In genomic region chr6:26264547-26264946, GRCh38 we compare ENCODE assay signal across 30 cellular contexts.
"Had no signal": no experiment of that assay in that cellular context is flagged by ENCODE, and none has a peak within 500 bp of the region (broad histone marks: within the 10 kb centered on the region; RNA-seq: fewer than 3 reads in every experiment).

No MANE protein-coding gene starts in this region.

- ATAC-seq: foreskin keratinocyte; heart right ventricle; left colon; left ventricle myocardium superior; lower lobe of right lung; naive thymus-derived CD8-positive, alpha-beta T cell; sciatic nerve; stimulated activated naive CD8-positive, alpha-beta T cell treated with anti-CD3 and anti-CD28 coated beads, Interleukin-15, amount 100 ng/mL, for 72 hours; upper lobe of right lung had no signal

- H3K27me3 ChIP-seq: foreskin keratinocyte, right atrium auricular region, transverse colon, uterus had no signal

- H3K36me3 Mint-ChIP-seq: immature natural killer cell had no signal

- H3K4me2 ChIP-seq: smooth muscle cell had no signal

- H2AFZ ChIP-seq: parathyroid adenoma had no signal

- H3K4me3 ChIP-seq: coronary artery, esophagus muscularis mucosa, heart right ventricle, lower lobe of right lung, prostate gland, right atrium auricular region, smooth muscle cell, suprapubic skin, transverse colon, upper lobe of right lung, uterus had no signal

- H3K9me3 Mint-ChIP-seq: immature natural killer cell; naive thymus-derived CD8-positive, alpha-beta T cell; stimulated activated naive CD8-positive, alpha-beta T cell treated with anti-CD3 and anti-CD28 coated beads, Interleukin-15, amount 100 ng/mL, for 72 hours had no signal

- H3K4me1 ChIP-seq: esophagus muscularis mucosa, foreskin keratinocyte, lower lobe of right lung, parathyroid adenoma, prostate gland, right atrium auricular region, suprapubic skin, upper lobe of right lung, uterus had no signal

- H3K9me3 ChIP-seq: esophagus muscularis mucosa, heart right ventricle, lower lobe of right lung, prostate gland, right atrium auricular region, suprapubic skin, transverse colon, upper lobe of right lung, uterus had no signal

- H3K27ac Mint-ChIP-seq: immature natural killer cell; naive thymus-derived CD8-positive, alpha-beta T cell; stimulated activated naive CD8-positive, alpha-beta T cell treated with anti-CD3 and anti-CD28 coated beads, Interleukin-15, amount 100 ng/mL, for 72 hours had no signal

- H3K9ac ChIP-seq: parathyroid adenoma had no signal

- H3K4me3 Mint-ChIP-seq: immature natural killer cell; naive thymus-derived CD8-positive, alpha-beta T cell; stimulated activated naive CD8-positive, alpha-beta T cell treated with anti-CD3 and anti-CD28 coated beads, Interleukin-15, amount 100 ng/mL, for 72 hours had no signal

- H3K36me3 ChIP-seq: esophagus muscularis mucosa, heart right ventricle, lower lobe of right lung, prostate gland, right atrium auricular region, suprapubic skin, transverse colon, upper lobe of right lung, uterus had no signal

- H3K79me2 ChIP-seq: parathyroid adenoma had no signal

- H3K27ac ChIP-seq: coronary artery, esophagus muscularis mucosa, foreskin keratinocyte, heart right ventricle, lower lobe of right lung, parathyroid adenoma, prostate gland, right atrium auricular region, suprapubic skin, transverse colon, upper lobe of right lung, uterus had no signal

- DNase-seq: dermis blood vessel endothelial cell; effector memory CD4-positive, alpha-beta T cell; foreskin keratinocyte; glutamatergic neuron; heart right ventricle; hypothalamus; immature natural killer cell; islet precursor cell; kidney glomerular epithelial cell; left colon; left ventricle myocardium superior; lower lobe of right lung; naive thymus-derived CD8-positive, alpha-beta T cell; stimulated activated CD4-positive, alpha-beta T cell treated with anti-CD3 and anti-CD28 coated beads, Interleukin-12 subunit alpha, Interleukin-12 subunit beta, amount 100 ng/mL, for 4 hours; stimulated activated CD4-positive, alpha-beta T cell treated with anti-CD3 and anti-CD28 coated beads, Interleukin-1b, Interleukin-23, amount 100 ng/mL, for 48 hours; stimulated activated CD4-positive, alpha-beta T cell treated with anti-CD3 and anti-CD28 coated beads, Interleukin-4, amount 100 ng/mL, for 1 hour; stimulated activated CD8-positive, alpha-beta memory T cell treated with anti-CD3 and anti-CD28 coated beads, Interleukin-4, amount 100 ng/mL, for 48 hours; stimulated activated naive CD4-positive, alpha-beta T cell; stimulated activated naive CD8-positive, alpha-beta T cell treated with anti-CD3 and anti-CD28 coated beads, Interleukin-15, amount 100 ng/mL, for 72 hours; transverse colon; upper lobe of right lung; uterus had no signal

- H3K27me3 Mint-ChIP-seq: naive thymus-derived CD8-positive, alpha-beta T cell; stimulated activated naive CD8-positive, alpha-beta T cell treated with anti-CD3 and anti-CD28 coated beads, Interleukin-15, amount 100 ng/mL, for 72 hours had no signal
